In the genomic region with DNA sequence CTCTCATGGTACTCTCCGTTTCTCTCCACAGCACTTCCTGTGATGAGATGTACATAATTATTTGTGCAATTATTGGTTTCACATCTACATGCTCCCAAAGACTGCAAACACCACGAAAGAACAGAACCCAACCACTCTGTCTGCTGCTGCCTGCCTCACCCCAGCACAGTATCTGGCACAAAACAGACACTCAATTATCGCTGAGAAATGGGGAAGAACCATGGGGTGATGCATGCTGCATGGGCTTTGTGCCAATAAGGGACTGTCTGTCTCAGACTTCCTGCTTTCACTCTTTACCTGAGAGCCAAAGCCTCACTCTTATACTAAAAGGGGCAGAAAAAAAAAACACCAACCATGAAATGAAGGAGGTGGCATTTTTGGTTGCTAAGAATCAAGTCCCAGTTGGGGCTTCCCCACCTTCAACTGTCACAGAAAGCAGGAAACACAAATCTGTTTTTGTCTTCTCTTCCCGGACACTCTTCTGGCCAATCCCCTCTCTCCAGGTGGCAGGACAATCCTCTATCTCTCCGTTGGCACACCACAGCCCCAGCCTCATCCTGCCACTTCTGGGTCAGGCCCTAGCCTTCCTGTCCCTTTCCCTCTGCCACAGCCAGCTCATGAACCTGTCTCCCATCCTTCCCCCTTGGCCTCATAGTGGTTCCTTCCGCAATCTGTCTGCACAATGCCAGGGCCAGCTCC, we compare ENCODE assay signal across 8 cellular contexts.
DNase-seq lines count a peak whose midpoint lies in the region; ATAC-seq and TF ChIP-seq lines count a peak whose summit lies in the region.

No MANE protein-coding gene starts in this region.

- no peaks in the 10 kb centered on the region for H3K27me3 Mint-ChIP-seq in CD8-positive, alpha-beta T cell (ENCODE audit: low read depth)
- no peaks in the 10 kb centered on the region for H3K27me3 Mint-ChIP-seq in mesothelial cell of epicardium (ENCODE audit: low read depth)

- no peaks in the 10 kb centered on the region for H3K9me3 ChIP-seq in CD8-positive, alpha-beta T cell (ENCODE audit: low read length)
- H3K9me3 ChIP-seq in esophagus (ENCODE audit: control insufficient read depth in 2 of 2, insufficient read depth in 1 of 2, low read depth in 1 of 2, low read length in 1 of 2), result no peaks in the 10 kb centered on the region

- POLR2A ChIA-PET in CD8-positive, alpha-beta T cell (lab: Charles Lee), result interaction anchor here (0.7 to 3.5 kb wide), 4 partner anchors 8 to 82 kb away, joined by 3 to 13 read pairs (median 4); a partner anchor contains a TSS

- ATAC-seq in CD8-positive, alpha-beta T cell, result peak; percentile 55
- ATAC-seq in GM21390 (IDR thresholded peaks at IDR 0.05; ENCODE audit: unreplicated experiment), result peak; percentile 87

- CTCF ChIA-PET in CD8-positive, alpha-beta T cell (lab: Charles Lee), result interaction anchor here (1.0 to 3.5 kb wide), 2 partner anchors 12 to 15 kb away, joined by 3 to 15 read pairs; no protein-coding TSS in a partner anchor

- peaks cover 52% of the 10 kb centered on the region for H3K4me1 Mint-ChIP-seq in CD8-positive, alpha-beta T cell (ENCODE audit: low read depth)
- peaks cover 37% of the 10 kb centered on the region for H3K4me1 Mint-ChIP-seq in mesothelial cell of epicardium

- peak overlapping the region; percentile 51 for H3K4me3 ChIP-seq in CD8-positive, alpha-beta T cell (ENCODE audit: low read depth, low read length)
- no peak overlapping the region for H3K4me3 ChIP-seq in esophagus (ENCODE audit: low read depth in 1 of 2, low read length in 2 of 2)

- no peak for TF ChIP-seq CTCF in CD8-positive, alpha-beta T cell (IDR thresholded peaks at IDR 0.05)
- TF ChIP-seq CTCF in mesothelial cell of epicardium (IDR thresholded peaks at IDR 0.05; ENCODE audit: unreplicated experiment), result no peak

- intact Hi-C loops in CD8-positive, alpha-beta T cell (cut with DNase I, micrococcal nuclease), result loop anchor here (1.0 to 10.0 kb wide), 12 partner anchors 72 to 1161 kb away; a partner anchor contains a TSS

- H3K27ac ChIP-seq in CD8-positive, alpha-beta T cell (ENCODE audit: low read depth, low read length), result peak overlapping the region; percentile 98
- H3K27ac ChIP-seq in esophagus (ENCODE audit: low read depth in 2 of 2, low read length in 1 of 2), result peak overlapping the region; percentile 56 to 85

- H3K9me3 Mint-ChIP-seq in CD8-positive, alpha-beta T cell, result no peaks in the 10 kb centered on the region
- no peaks in the 10 kb centered on the region for H3K9me3 Mint-ChIP-seq in mesothelial cell of epicardium

- peak overlapping the region; percentile 97 for H3K27ac Mint-ChIP-seq in CD8-positive, alpha-beta T cell
- no peak overlapping the region for H3K27ac Mint-ChIP-seq in mesothelial cell of epicardium

- peak; percentile 45 to 86 (median 73) for DNase-seq in CD8-positive, alpha-beta T cell
- peak; percentile 34 for DNase-seq in KG1 (lab: John Stamatoyannopoulos, UW)
- DNase-seq in activated CD4-positive, alpha-beta T cell treated with anti-CD3 and anti-CD28 coated beads, Interleukin-2, amount 50 U/mL, for 1 hour, result peak; percentile 68
- DNase-seq in stimulated activated CD4-positive, alpha-beta T cell treated with anti-CD3 and anti-CD28 coated beads, TNF-alpha, amount 100 ng/mL, for 48 hours (ENCODE audit: low read depth in 3 of 3), result peak; percentile 35 to 66 (median 57)
- no peak for DNase-seq in mesothelial cell of epicardium (ENCODE audit: low spot score in 2 of 2, unreplicated experiment in 2 of 2)
- DNase-seq in COLO668 (lab: John Stamatoyannopoulos, UW; ENCODE audit: unreplicated experiment), result no peak

- no peaks in the 10 kb centered on the region for H3K36me3 Mint-ChIP-seq in CD8-positive, alpha-beta T cell
- no peaks in the 10 kb centered on the region for H3K36me3 Mint-ChIP-seq in mesothelial cell of epicardium

- WGBS in esophagus, 2 donors, result 33 to 35% methylated on average over 6 of the region's 6 CpGs

- H3K27me3 ChIP-seq in CD8-positive, alpha-beta T cell (ENCODE audit: insufficient read depth, low read length), result no peaks in the 10 kb centered on the region
- no peaks in the 10 kb centered on the region for H3K27me3 ChIP-seq in esophagus (ENCODE audit: control insufficient read depth in 1 of 2, insufficient read depth in 2 of 2, low read length in 2 of 2)

- peak overlapping the region; percentile 70 for H3K4me3 Mint-ChIP-seq in CD8-positive, alpha-beta T cell
- H3K4me3 Mint-ChIP-seq in mesothelial cell of epicardium, result no peak overlapping the region

- H3K4me1 ChIP-seq in CD8-positive, alpha-beta T cell (ENCODE audit: insufficient read depth, low read length), result peaks cover 34% of the 10 kb centered on the region
- peaks cover 8 to 10% of the 10 kb centered on the region in 2 donors for H3K4me1 ChIP-seq in esophagus (ENCODE audit: control insufficient read depth in 2 of 2, insufficient read depth in 2 of 2, low read length in 1 of 2)

- H3K36me3 ChIP-seq in CD8-positive, alpha-beta T cell (ENCODE audit: insufficient read depth, low read length), result no peaks in the 10 kb centered on the region
- no peaks in the 10 kb centered on the region for H3K36me3 ChIP-seq in esophagus (ENCODE audit: control insufficient read depth in 2 of 2, insufficient read depth in 2 of 2, low read length in 1 of 2)

Comparison
In these comparisons a context has a peak if more than half of its experiments do, and no peak if none do; other contexts are left out.
1. DNase-seq: peak in CD8-positive, alpha-beta T cell (7 of 7), KG1 (single experiment), activated CD4-positive, alpha-beta T cell treated with anti-CD3 and anti-CD28 coated beads, Interleukin-2, amount 50 U/mL, for 1 hour (single experiment) and stimulated activated CD4-positive, alpha-beta T cell treated with anti-CD3 and anti-CD28 coated beads, TNF-alpha, amount 100 ng/mL, for 48 hours (3 of 3); none in mesothelial cell of epicardium (0 of 2) and COLO668 (single experiment).